27 cellular contexts compared by ENCODE assay signal in the genomic region with DNA sequence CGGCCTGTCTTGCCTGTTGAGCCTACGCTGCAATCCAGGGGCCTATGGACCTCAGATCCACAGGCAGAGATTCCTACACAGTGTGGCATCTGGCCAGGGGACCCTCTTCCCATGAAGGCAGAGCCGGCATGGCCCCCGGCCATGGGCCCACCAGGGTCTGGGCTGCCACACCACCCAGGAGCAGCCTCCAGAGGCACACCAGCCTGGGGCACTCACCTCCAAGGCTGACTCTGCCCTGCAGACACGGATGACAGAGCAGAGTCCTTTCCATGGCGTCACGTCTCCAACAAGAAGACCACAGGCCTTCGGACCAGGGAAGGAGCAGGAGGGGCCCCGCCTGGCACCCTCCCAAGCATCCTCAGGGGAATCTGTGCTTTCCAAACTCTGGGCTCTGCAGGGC. TPM values are rescaled to one million over a fixed set of nuclear protein-coding genes. Genes with fewer than 3 reads are reported as not detected.
"Had no signal": no experiment of that assay in that cellular context is flagged by ENCODE, and none has a peak within 500 bp of the region (broad histone marks: within the 10 kb centered on the region; RNA-seq: fewer than 3 reads in every experiment).

No MANE protein-coding gene starts in this region.

- DNase-seq: stimulated activated CD4-positive, alpha-beta T cell treated with anti-CD3 and anti-CD28 coated beads, Interleukin-2, amount 100 ng/mL, for 48 hours; stimulated activated CD4-positive, alpha-beta T cell treated with anti-CD3 and anti-CD28 coated beads, Interleukin-4, amount 100 ng/mL, for 1 hour; stimulated activated CD4-positive, alpha-beta T cell treated with anti-CD3 and anti-CD28 coated beads, Interleukin-4, amount 100 ng/mL, for 24 hours; stimulated activated CD4-positive, alpha-beta T cell treated with anti-CD3 and anti-CD28 coated beads, Interleukin-4, amount 100 ng/mL, for 4 hours; stimulated activated CD8-positive, alpha-beta memory T cell treated with anti-CD3 and anti-CD28 coated beads, Interleukin-4, amount 100 ng/mL, for 48 hours; stimulated activated naive B cell treated with anti-CD40 and anti-IgM and Interleukin-4, amounts not matched to agents 10 μg/mL and 1 μg/mL and 100 μg/mL, for 72 hours; stimulated activated naive CD4-positive, alpha-beta T cell; stimulated activated naive CD4-positive, alpha-beta T cell treated with Interleukin-2 at 50 U/mL for 16 hours; stimulated activated naive CD8-positive, alpha-beta T cell treated with anti-CD3 and anti-CD28 coated beads, Interleukin-15, amount 100 ng/mL, for 72 hours; stimulated activated naive CD8-positive, alpha-beta T cell treated with anti-CD3 and anti-CD28 coated beads, Interleukin-15, Interleukin-2, amounts not matched to agents 100 U/mL and 50 U/mL, for 24 hours; stomach; testis; thyroid gland; tibial artery; transverse colon; trophoblast cell; upper lobe of right lung; uterus had no signal

- ATAC-seq: stimulated activated effector memory CD8-positive, alpha-beta T cell treated with anti-CD3 and anti-CD28 coated beads, Interleukin-12 subunit alpha, Interleukin-12 subunit beta, amount 100 ng/mL, for 72 hours; stimulated activated memory B cell treated with anti-CD40 and anti-IgM and Interleukin-4, amounts not matched to agents 10 μg/mL and 1 μg/mL and 100 μg/mL, for 72 hours; stimulated activated naive B cell treated with anti-CD40 and anti-IgM and Interleukin-4, amounts not matched to agents 10 μg/mL and 1 μg/mL and 100 μg/mL, for 72 hours; stimulated activated naive CD8-positive, alpha-beta T cell treated with anti-CD3 and anti-CD28 coated beads, Interleukin-15, amount 100 ng/mL, for 72 hours; stimulated activated naive CD8-positive, alpha-beta T cell treated with anti-CD3 and anti-CD28 coated beads, Interleukin-15, Interleukin-2, amounts not matched to agents 100 U/mL and 50 U/mL, for 24 hours; upper lobe of right lung had no signal

- H3K27ac ChIP-seq: stomach, suprapubic skin, testis, thoracic aorta, thyroid gland, tibial artery, tibial nerve, transverse colon, upper lobe of left lung, upper lobe of right lung, uterus, vagina had no signal

- FAIRE-seq: urothelium cell line had no signal

- H3K4me1 ChIP-seq: upper lobe of right lung had no signal

- H3K4me3 ChIP-seq: stomach, suprapubic skin, testis, thoracic aorta, thyroid gland, tibial artery, tibial nerve, transverse colon, upper lobe of left lung, upper lobe of right lung, uterus, vagina had no signal

- H3K36me3 ChIP-seq: stomach, suprapubic skin, thoracic aorta, thyroid gland, tibial artery, tibial nerve, transverse colon, upper lobe of left lung, upper lobe of right lung, uterus, vagina had no signal

- H3K27me3 ChIP-seq: testis had no signal

- H3K9me3 ChIP-seq: stomach, suprapubic skin, testis, thoracic aorta, thyroid gland, tibial artery, tibial nerve, transverse colon, upper lobe of left lung, upper lobe of right lung, uterus, vagina had no signal

RNA-seq across cellular contexts. Expression of gene HRH3, which starts 3.5 kb away (rescaled TPM):
- total RNA-seq: stomach, subcutaneous adipose tissue, suprapubic skin, thoracic aorta, thyroid gland, tibial nerve, transverse colon, upper lobe of left lung, upper lobe of right lung, uterus, vagina had no signal
- polyA plus RNA-seq: stomach had no signal
